Comparison of ENCODE assay signal across 15 cellular contexts in genomic region chr2:240578488-240578887, GRCh38. TPM values are rescaled to one million over a fixed set of nuclear protein-coding genes. Genes with fewer than 3 reads are reported as not detected.
DNase-seq lines count a peak whose midpoint lies in the region; ATAC-seq and TF ChIP-seq lines count a peak whose summit lies in the region.
"Had no signal": no experiment of that assay in that cellular context is flagged by ENCODE, and none has a peak within 500 bp of the region (broad histone marks: within the 10 kb centered on the region; RNA-seq: fewer than 3 reads in every experiment).

No MANE protein-coding gene starts in this region.

- peaks cover 23% of the 10 kb centered on the region for H3K4me1 ChIP-seq in CD4-positive, CD25-positive, alpha-beta regulatory T cell (ENCODE audit: control insufficient read depth, insufficient read depth, low read length, poor library complexity, severe bottlenecking)
- H3K4me1 ChIP-seq in lower lobe of right lung: peaks cover 32% of the 10 kb centered on the region

- peak overlapping the region; percentile 80 for H3K27ac Mint-ChIP-seq in activated CD8-positive, alpha-beta memory T cell treated with anti-CD3 and anti-CD28 coated beads, Interleukin-2, amount 10 ng/mL, durations not matched to agents 7 days and 5 days
- no peak overlapping the region for H3K27ac Mint-ChIP-seq in CD4-positive, CD25-positive, alpha-beta regulatory T cell
- H3K27ac Mint-ChIP-seq in T-helper 17 cell: peak overlapping the region; percentile 3
- H3K27ac Mint-ChIP-seq: mesothelial cell of epicardium had no signal

- H3K27me3 ChIP-seq in CD4-positive, CD25-positive, alpha-beta regulatory T cell (ENCODE audit: control insufficient read depth, insufficient read depth, low read length): no peaks in the 10 kb centered on the region
- no peaks in the 10 kb centered on the region for H3K27me3 ChIP-seq in lower lobe of right lung (ENCODE audit: low read depth)

- no peak overlapping the region for H3K4me3 ChIP-seq in CD4-positive, CD25-positive, alpha-beta regulatory T cell (ENCODE audit: low read depth, low read length)
- H3K4me3 ChIP-seq in lower lobe of right lung: no peak overlapping the region

- peaks cover 37% of the 10 kb centered on the region for H3K4me1 Mint-ChIP-seq in activated CD8-positive, alpha-beta memory T cell treated with anti-CD3 and anti-CD28 coated beads, Interleukin-2, amount 10 ng/mL, durations not matched to agents 7 days and 5 days
- peaks cover 14 to 33% (median 20%) of the 10 kb centered on the region in 4 donors for H3K4me1 Mint-ChIP-seq in CD4-positive, CD25-positive, alpha-beta regulatory T cell
- peaks cover 20% of the 10 kb centered on the region for H3K4me1 Mint-ChIP-seq in T-helper 17 cell
- H3K4me1 Mint-ChIP-seq: mesothelial cell of epicardium had no signal

- H3K9me3 ChIP-seq in CD4-positive, CD25-positive, alpha-beta regulatory T cell (ENCODE audit: control insufficient read depth in 2 of 2, low read length in 2 of 2): no peaks in the 10 kb centered on the region
- no peaks in the 10 kb centered on the region for H3K9me3 ChIP-seq in T-helper 17 cell (ENCODE audit: control insufficient read depth, low read length, poor library complexity, severe bottlenecking)
- no peaks in the 10 kb centered on the region for H3K9me3 ChIP-seq in lower lobe of right lung

- peaks cover 19% of the 10 kb centered on the region for H3K36me3 Mint-ChIP-seq in activated CD8-positive, alpha-beta memory T cell treated with anti-CD3 and anti-CD28 coated beads, Interleukin-2, amount 10 ng/mL, durations not matched to agents 7 days and 5 days
- H3K36me3 Mint-ChIP-seq in CD4-positive, CD25-positive, alpha-beta regulatory T cell: peaks cover 25% of the 10 kb centered on the region
- peaks cover 2% of the 10 kb centered on the region for H3K36me3 Mint-ChIP-seq in T-helper 17 cell (ENCODE audit: low read depth)

- ATAC-seq in activated CD8-positive, alpha-beta memory T cell treated with anti-CD3 and anti-CD28 coated beads, Interleukin-2, amount 10 ng/mL, durations not matched to agents 7 days and 5 days: no peak
- ATAC-seq in CD4-positive, CD25-positive, alpha-beta regulatory T cell (ENCODE audit: low read depth in 2 of 2): no peak
- no peak for ATAC-seq in T-helper 17 cell
- no peak for ATAC-seq in lower lobe of right lung
- ATAC-seq in GM21390 (IDR thresholded peaks at IDR 0.05; ENCODE audit: unreplicated experiment): no peak
- ATAC-seq in HG03159 (IDR thresholded peaks at IDR 0.05; ENCODE audit: unreplicated experiment): no peak

- no peak for TF ChIP-seq CTCF in lower lobe of right lung (IDR thresholded peaks at IDR 0.05)
- TF ChIP-seq CTCF in GM20000 (IDR thresholded peaks at IDR 0.05; ENCODE audit: extremely low read depth, missing control alignments): no peak

- H3K27me3 Mint-ChIP-seq in activated CD8-positive, alpha-beta memory T cell treated with anti-CD3 and anti-CD28 coated beads, Interleukin-2, amount 10 ng/mL, durations not matched to agents 7 days and 5 days: no peaks in the 10 kb centered on the region
- H3K27me3 Mint-ChIP-seq in CD4-positive, CD25-positive, alpha-beta regulatory T cell: no peaks in the 10 kb centered on the region
- H3K27me3 Mint-ChIP-seq in T-helper 17 cell: no peaks in the 10 kb centered on the region

- DNase-seq in activated CD8-positive, alpha-beta memory T cell treated with anti-CD3 and anti-CD28 coated beads, Interleukin-2, amount 10 ng/mL, durations not matched to agents 7 days and 5 days: no peak
- DNase-seq in activated CD8-positive, alpha-beta memory T cell treated with anti-CD3 and anti-CD28 coated beads, Interleukin-2, amount 50 U/mL, for 4 hours: no peak
- DNase-seq in CD4-positive, CD25-positive, alpha-beta regulatory T cell: no peak
- DNase-seq in T-helper 17 cell (no peak), lower lobe of right lung (no peak), GM20000 (ENCODE audit: low spot score) (no peak)
- DNase-seq: DMS53, kidney, NCI-H1436, NCI-H2171, NCI-H748 treated with DMSO at 0.1 percent for 48 hours, trophoblast cell had no signal

- peaks cover 33% of the 10 kb centered on the region for H3K36me3 ChIP-seq in CD4-positive, CD25-positive, alpha-beta regulatory T cell (ENCODE audit: control insufficient read depth, insufficient read depth, low read length)
- peaks cover 50% of the 10 kb centered on the region for H3K36me3 ChIP-seq in lower lobe of right lung

- intact Hi-C loops in lower lobe of right lung (cut with DNase I): no loop called here

- CTCF ChIA-PET in activated CD8-positive, alpha-beta memory T cell treated with anti-CD3 and anti-CD28 coated beads, Interleukin-2, amount 10 ng/mL, durations not matched to agents 7 days and 5 days (lab: Charles Lee): interaction anchor here (0.8 to 7.6 kb wide), 4 partner anchors 9 to 64 kb away, joined by 3 to 99 read pairs (median 6); partner anchors contain the start of genes CAPN10 and RNPEPL1

- H3K4me3 Mint-ChIP-seq in activated CD8-positive, alpha-beta memory T cell treated with anti-CD3 and anti-CD28 coated beads, Interleukin-2, amount 10 ng/mL, durations not matched to agents 7 days and 5 days: no peak overlapping the region
- peak overlapping the region in 1 of 4 donors; percentile 63 for H3K4me3 Mint-ChIP-seq in CD4-positive, CD25-positive, alpha-beta regulatory T cell
- no peak overlapping the region for H3K4me3 Mint-ChIP-seq in T-helper 17 cell
- H3K4me3 Mint-ChIP-seq: mesothelial cell of epicardium had no signal

- H3K9me3 Mint-ChIP-seq in activated CD8-positive, alpha-beta memory T cell treated with anti-CD3 and anti-CD28 coated beads, Interleukin-2, amount 10 ng/mL, durations not matched to agents 7 days and 5 days (ENCODE audit: low read depth): no peaks in the 10 kb centered on the region
- no peaks in the 10 kb centered on the region for H3K9me3 Mint-ChIP-seq in CD4-positive, CD25-positive, alpha-beta regulatory T cell

- H3K27ac ChIP-seq in CD4-positive, CD25-positive, alpha-beta regulatory T cell (ENCODE audit: insufficient read depth, low read length, poor library complexity, severe bottlenecking): peak overlapping the region; percentile 58
- H3K27ac ChIP-seq in lower lobe of right lung: peak overlapping the region; percentile 79

RNA-seq across cellular contexts. Expression of gene CAPN10, which starts 8.0 kb away (rescaled TPM):
- total RNA-seq in activated CD8-positive, alpha-beta memory T cell treated with anti-CD3 and anti-CD28 coated beads, Interleukin-2, amount 10 ng/mL, durations not matched to agents 7 days and 5 days: 10 to 100 TPM; 54.0 to 75.8 TPM
- 64.6 TPM for total RNA-seq in CD4-positive, CD25-positive, alpha-beta regulatory T cell
- polyA plus RNA-seq in CD4-positive, CD25-positive, alpha-beta regulatory T cell: 10 to 100 TPM in 1 of 4 donors, 1 to 10 TPM in 3; 6.8 to 12.2 (median 7.8) TPM
- 10 to 100 TPM; 64.2 to 82.9 TPM for total RNA-seq in T-helper 17 cell
- 37.2 TPM for total RNA-seq in lower lobe of right lung

RNA-seq across cellular contexts. Expression of gene RNPEPL1, which starts 10.2 kb away (rescaled TPM):
- total RNA-seq in activated CD8-positive, alpha-beta memory T cell treated with anti-CD3 and anti-CD28 coated beads, Interleukin-2, amount 10 ng/mL, durations not matched to agents 7 days and 5 days: 100 to 1,000 TPM; 101 to 152 TPM
- total RNA-seq in CD4-positive, CD25-positive, alpha-beta regulatory T cell: 167 TPM
- 10 to 100 TPM; 28.5 to 83.7 (median 52.5) TPM for polyA plus RNA-seq in CD4-positive, CD25-positive, alpha-beta regulatory T cell
- total RNA-seq in T-helper 17 cell: 100 to 1,000 TPM; 111 to 130 TPM
- 102 TPM for total RNA-seq in lower lobe of right lung

RNA-seq across cellular contexts. Expression of gene DUSP28, which starts 18.3 kb away (rescaled TPM):
- 10 to 100 TPM; 10.0 to 10.1 TPM for total RNA-seq in activated CD8-positive, alpha-beta memory T cell treated with anti-CD3 and anti-CD28 coated beads, Interleukin-2, amount 10 ng/mL, durations not matched to agents 7 days and 5 days
- 8.3 TPM for total RNA-seq in CD4-positive, CD25-positive, alpha-beta regulatory T cell
- polyA plus RNA-seq in CD4-positive, CD25-positive, alpha-beta regulatory T cell: 10 to 100 TPM; 14.9 to 27.2 (median 18.1) TPM
- total RNA-seq in T-helper 17 cell (10 to 100 TPM; 12.5 to 12.8 TPM), lower lobe of right lung (5.7 TPM)

RNA-seq across cellular contexts. Expression of gene ANKMY1, which starts 20.7 kb away (rescaled TPM):
- 10 to 100 TPM; 21.3 to 33.5 TPM for total RNA-seq in activated CD8-positive, alpha-beta memory T cell treated with anti-CD3 and anti-CD28 coated beads, Interleukin-2, amount 10 ng/mL, durations not matched to agents 7 days and 5 days
- total RNA-seq in CD4-positive, CD25-positive, alpha-beta regulatory T cell: 37.2 TPM
- 10 to 100 TPM in 1 of 4 donors, 1 to 10 TPM in 3; 3.8 to 11.8 (median 7.6) TPM for polyA plus RNA-seq in CD4-positive, CD25-positive, alpha-beta regulatory T cell
- total RNA-seq in T-helper 17 cell (10 to 100 TPM; 34.6 to 42.6 TPM), lower lobe of right lung (29.3 TPM)

RNA-seq across cellular contexts. Expression of gene GPR35, which starts 46.8 kb away (rescaled TPM):
- total RNA-seq in activated CD8-positive, alpha-beta memory T cell treated with anti-CD3 and anti-CD28 coated beads, Interleukin-2, amount 10 ng/mL, durations not matched to agents 7 days and 5 days: 10 to 100 TPM; 14.4 to 35.4 TPM
- total RNA-seq in CD4-positive, CD25-positive, alpha-beta regulatory T cell: 11.0 TPM
- under 1 TPM; 0.24 to 0.60 (median 0.40) TPM for polyA plus RNA-seq in CD4-positive, CD25-positive, alpha-beta regulatory T cell
- total RNA-seq in T-helper 17 cell (10 to 100 TPM in 1 of 2 donors, 1 to 10 TPM in 1; 5.4 to 14.4 TPM), lower lobe of right lung (4.7 TPM)

Comparison
In these comparisons a context has a peak if more than half of its experiments do, and no peak if none do; other contexts are left out.
1. H3K27ac Mint-ChIP-seq: peak in activated CD8-positive, alpha-beta memory T cell treated with anti-CD3 and anti-CD28 coated beads, Interleukin-2, amount 10 ng/mL, durations not matched to agents 7 days and 5 days (single experiment) and T-helper 17 cell (single experiment); none in CD4-positive, CD25-positive, alpha-beta regulatory T cell (0 of 3).